ENCODE assay signal across 1 cellular context in the genomic region with DNA sequence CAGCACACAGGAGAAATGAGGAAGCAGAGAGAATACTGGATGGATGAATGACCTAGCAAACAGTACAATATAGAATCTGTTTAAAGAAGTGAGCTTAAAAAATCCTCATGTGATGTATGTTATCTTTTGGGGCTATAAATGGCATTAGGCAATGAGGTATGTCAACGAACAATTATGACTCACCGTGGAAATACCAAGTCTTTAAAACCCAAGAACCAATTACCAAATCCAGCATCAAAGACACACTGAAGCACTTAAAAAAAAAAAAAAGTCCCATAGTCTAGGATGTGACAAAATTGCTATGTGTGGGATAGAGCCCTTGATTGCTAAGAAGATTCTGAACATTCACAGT.
TF ChIP-seq lines count a peak whose summit lies in the region.

No MANE protein-coding gene starts in this region.

TF ChIP-seq in SK-N-SH treated with all-trans-retinoic acid at 6 μM for 48 hours, 23 proteins besides CTCF, POLR2A, EP300 and RAD21 (continued from another document):
- TF ChIP-seq, protein P1, sequence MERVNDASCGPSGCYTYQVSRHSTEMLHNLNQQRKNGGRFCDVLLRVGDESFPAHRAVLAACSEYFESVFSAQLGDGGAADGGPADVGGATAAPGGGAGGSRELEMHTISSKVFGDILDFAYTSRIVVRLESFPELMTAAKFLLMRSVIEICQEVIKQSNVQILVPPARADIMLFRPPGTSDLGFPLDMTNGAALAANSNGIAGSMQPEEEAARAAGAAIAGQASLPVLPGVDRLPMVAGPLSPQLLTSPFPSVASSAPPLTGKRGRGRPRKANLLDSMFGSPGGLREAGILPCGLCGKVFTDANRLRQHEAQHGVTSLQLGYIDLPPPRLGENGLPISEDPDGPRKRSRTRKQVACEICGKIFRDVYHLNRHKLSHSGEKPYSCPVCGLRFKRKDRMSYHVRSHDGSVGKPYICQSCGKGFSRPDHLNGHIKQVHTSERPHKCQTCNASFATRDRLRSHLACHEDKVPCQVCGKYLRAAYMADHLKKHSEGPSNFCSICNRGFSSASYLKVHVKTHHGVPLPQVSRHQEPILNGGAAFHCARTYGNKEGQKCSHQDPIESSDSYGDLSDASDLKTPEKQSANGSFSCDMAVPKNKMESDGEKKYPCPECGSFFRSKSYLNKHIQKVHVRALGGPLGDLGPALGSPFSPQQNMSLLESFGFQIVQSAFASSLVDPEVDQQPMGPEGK (CRISPR knock-in tag; IDR thresholded peaks at IDR 0.05; ENCODE audit: borderline replicate concordance), result no peak
- TF ChIP-seq ARNTL (CRISPR knock-in tag; IDR thresholded peaks at IDR 0.05; ENCODE audit: borderline replicate concordance, low read depth) (no peak), ISL1 (CRISPR knock-in tag; IDR thresholded peaks at IDR 0.05) (no peak), POU6F1 (CRISPR knock-in tag; IDR thresholded peaks at IDR 0.05; ENCODE audit: borderline replicate concordance, low read depth) (no peak), CSDC2 (CRISPR knock-in tag; IDR thresholded peaks at IDR 0.05) (no peak), ZC3H10 (CRISPR knock-in tag; IDR thresholded peaks at IDR 0.05) (no peak), TCF4 (CRISPR knock-in tag; IDR thresholded peaks at IDR 0.05; ENCODE audit: borderline replicate concordance) (no peak), ZNF565 (CRISPR knock-in tag; conservative IDR thresholded peaks at IDR 0.05; ENCODE audit: low read depth) (no peak), BACH2 (CRISPR knock-in tag; IDR thresholded peaks at IDR 0.05; ENCODE audit: borderline replicate concordance) (no peak)
- TF ChIP-seq, protein P2, sequence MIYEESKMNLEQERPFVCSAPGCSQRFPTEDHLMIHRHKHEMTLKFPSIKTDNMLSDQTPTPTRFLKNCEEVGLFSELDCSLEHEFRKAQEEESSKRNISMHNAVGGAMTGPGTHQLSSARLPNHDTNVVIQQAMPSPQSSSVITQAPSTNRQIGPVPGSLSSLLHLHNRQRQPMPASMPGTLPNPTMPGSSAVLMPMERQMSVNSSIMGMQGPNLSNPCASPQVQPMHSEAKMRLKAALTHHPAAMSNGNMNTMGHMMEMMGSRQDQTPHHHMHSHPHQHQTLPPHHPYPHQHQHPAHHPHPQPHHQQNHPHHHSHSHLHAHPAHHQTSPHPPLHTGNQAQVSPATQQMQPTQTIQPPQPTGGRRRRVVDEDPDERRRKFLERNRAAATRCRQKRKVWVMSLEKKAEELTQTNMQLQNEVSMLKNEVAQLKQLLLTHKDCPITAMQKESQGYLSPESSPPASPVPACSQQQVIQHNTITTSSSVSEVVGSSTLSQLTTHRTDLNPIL (CRISPR knock-in tag; IDR thresholded peaks at IDR 0.05; ENCODE audit: low read depth), result no peak
